In the genomic region with DNA sequence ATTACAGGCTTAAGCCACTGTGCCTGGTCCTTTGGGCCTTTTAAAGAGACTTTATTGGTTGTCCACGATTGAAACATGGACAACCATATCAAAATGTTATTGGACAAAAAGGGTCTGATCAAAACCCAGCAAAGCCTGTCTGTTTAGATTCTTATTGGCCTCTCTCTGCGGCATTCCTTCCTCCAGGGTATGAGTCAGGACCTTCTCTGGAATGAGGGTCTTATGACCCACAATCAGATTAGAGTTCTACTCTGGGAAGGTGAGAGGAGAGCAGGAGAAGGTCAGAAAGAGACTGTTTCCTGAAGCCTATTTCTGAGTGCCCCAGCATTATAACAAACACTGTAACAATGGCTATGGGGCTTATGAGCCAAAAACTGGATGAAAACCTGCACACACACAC, we compare ENCODE assay signal across 24 cellular contexts. TPM values are rescaled to one million over a fixed set of nuclear protein-coding genes. Genes with fewer than 3 reads are reported as not detected.
"Had no signal": no experiment of that assay in that cellular context is flagged by ENCODE, and none has a peak within 500 bp of the region (broad histone marks: within the 10 kb centered on the region; RNA-seq: fewer than 3 reads in every experiment).

No MANE protein-coding gene starts in this region.

- ATAC-seq: activated CD4-positive, CD25-positive, alpha-beta regulatory T cell treated with anti-CD3 and anti-CD28 coated beads, Interleukin-2, amount 50 U/mL, for 24 hours; activated CD8-positive, alpha-beta memory T cell treated with anti-CD3 and anti-CD28 coated beads, Interleukin-2, amount 10 ng/mL, durations not matched to agents 7 days and 5 days; activated naive CD4-positive, alpha-beta T cell treated with anti-CD3 and anti-CD28 coated beads, Interleukin-2, amount 50 U/mL, for 72 hours; activated naive CD8-positive, alpha-beta T cell treated with anti-CD3 and anti-CD28 coated beads, Interleukin-2, amount 50 U/mL, for 24 hours had no signal

- H3K36me3 Mint-ChIP-seq: activated CD8-positive, alpha-beta memory T cell treated with anti-CD3 and anti-CD28 coated beads, Interleukin-2, amount 10 ng/mL, durations not matched to agents 7 days and 5 days; activated naive CD4-positive, alpha-beta T cell treated with anti-CD3 and anti-CD28 coated beads, Interleukin-2, amount 50 U/mL, for 72 hours; brain had no signal

- H3K27ac Mint-ChIP-seq: activated CD8-positive, alpha-beta memory T cell treated with anti-CD3 and anti-CD28 coated beads, Interleukin-2, amount 10 ng/mL, durations not matched to agents 7 days and 5 days; activated naive CD4-positive, alpha-beta T cell treated with anti-CD3 and anti-CD28 coated beads, Interleukin-2, amount 50 U/mL, for 72 hours; activated naive CD8-positive, alpha-beta T cell treated with anti-CD3 and anti-CD28 coated beads, Interleukin-2, amount 50 U/mL, for 24 hours; activated T-cell treated with anti-CD3 and anti-CD28 coated beads, Interleukin-2, amount 50 U/mL, for 24 hours; activated T-helper 1 cell treated with anti-CD3 and anti-CD28 coated beads, Interleukin-12 subunit alpha, Interleukin-12 subunit beta, Interleukin-2, Interleukin-4 antibody, amounts not matched to agents 30 ng/mL and 10 ng/mL and 1 ng/mL, durations not matched to agents 14 hours and 24 hours and 36 hours; brain; T-helper 1 cell treated with Interleukin-12 subunit alpha and Interleukin-12 subunit beta and Interleukin-4 antibody, amounts not matched to agents 30 μg/mL and 1 μg/mL, for 36 hours had no signal

- FAIRE-seq: astrocyte had no signal

- DNase-seq: activated CD4-positive, alpha-beta T cell treated with anti-CD3 and anti-CD28 coated beads for 4 hours; activated CD8-positive, alpha-beta memory T cell treated with anti-CD3 and anti-CD28 coated beads, Interleukin-2, amount 10 ng/mL, durations not matched to agents 7 days and 5 days; activated effector memory CD4-positive, alpha-beta T cell treated with anti-CD3 and anti-CD28 coated beads, Interleukin-2, amount 50 U/mL, for 16 hours; activated naive CD4-positive, alpha-beta T cell treated with Interleukin-2 at 50 U/mL for 16 hours; activated naive CD8-positive, alpha-beta T cell treated with anti-CD3 and anti-CD28 coated beads, Interleukin-2, amount 50 U/mL, for 24 hours; activated T-cell treated with anti-CD3 and anti-CD28 coated beads, Interleukin-2, amount 50 U/mL, for 24 hours; amygdala; Karpas-422; MM.1S; NCI-H1105 treated with DMSO at 0.1 percent for 48 hours; NCI-H1436 treated with DMSO at 0.1 percent for 48 hours; NCI-H187 treated with DMSO at 0.1 percent for 48 hours; NCI-H2081 treated with DMSO at 0.1 percent for 48 hours; NCI-H446; NCI-H524 treated with DMSO at 0.1 percent for 48 hours; NCI-H748 treated with DMSO at 0.1 percent for 48 hours had no signal

- H3K27me3 Mint-ChIP-seq: activated CD8-positive, alpha-beta memory T cell treated with anti-CD3 and anti-CD28 coated beads, Interleukin-2, amount 10 ng/mL, durations not matched to agents 7 days and 5 days; activated naive CD8-positive, alpha-beta T cell treated with anti-CD3 and anti-CD28 coated beads, Interleukin-2, amount 50 U/mL, for 24 hours; activated T-cell treated with anti-CD3 and anti-CD28 coated beads, Interleukin-2, amount 50 U/mL, for 24 hours; brain had no signal

- H3K4me3 Mint-ChIP-seq: activated CD8-positive, alpha-beta memory T cell treated with anti-CD3 and anti-CD28 coated beads, Interleukin-2, amount 10 ng/mL, durations not matched to agents 7 days and 5 days; activated naive CD8-positive, alpha-beta T cell treated with anti-CD3 and anti-CD28 coated beads, Interleukin-2, amount 50 U/mL, for 24 hours; activated T-cell treated with anti-CD3 and anti-CD28 coated beads, Interleukin-2, amount 50 U/mL, for 24 hours; activated T-helper 1 cell treated with anti-CD3 and anti-CD28 coated beads, Interleukin-12 subunit alpha, Interleukin-12 subunit beta, Interleukin-2, Interleukin-4 antibody, amounts not matched to agents 30 ng/mL and 10 ng/mL and 1 ng/mL, durations not matched to agents 14 hours and 24 hours and 36 hours; brain; T-helper 1 cell treated with Interleukin-12 subunit alpha and Interleukin-12 subunit beta and Interleukin-4 antibody, amounts not matched to agents 30 μg/mL and 1 μg/mL, for 36 hours had no signal

- H3K9me3 Mint-ChIP-seq: activated naive CD4-positive, alpha-beta T cell treated with anti-CD3 and anti-CD28 coated beads, Interleukin-2, amount 50 U/mL, for 72 hours; activated naive CD8-positive, alpha-beta T cell treated with anti-CD3 and anti-CD28 coated beads, Interleukin-2, amount 50 U/mL, for 24 hours; activated T-cell treated with anti-CD3 and anti-CD28 coated beads, Interleukin-2, amount 50 U/mL, for 24 hours; activated T-helper 1 cell treated with anti-CD3 and anti-CD28 coated beads, Interleukin-12 subunit alpha, Interleukin-12 subunit beta, Interleukin-2, Interleukin-4 antibody, amounts not matched to agents 30 ng/mL and 10 ng/mL and 1 ng/mL, durations not matched to agents 14 hours and 24 hours and 36 hours; brain; T-helper 1 cell treated with Interleukin-12 subunit alpha and Interleukin-12 subunit beta and Interleukin-4 antibody, amounts not matched to agents 30 μg/mL and 1 μg/mL, for 36 hours had no signal

- H3K4me1 Mint-ChIP-seq: activated CD8-positive, alpha-beta memory T cell treated with anti-CD3 and anti-CD28 coated beads, Interleukin-2, amount 10 ng/mL, durations not matched to agents 7 days and 5 days; activated naive CD8-positive, alpha-beta T cell treated with anti-CD3 and anti-CD28 coated beads, Interleukin-2, amount 50 U/mL, for 24 hours had no signal

RNA-seq across cellular contexts. Expression of a gene that starts 7.9 kb away (rescaled TPM):
- total RNA-seq: activated CD8-positive, alpha-beta memory T cell treated with anti-CD3 and anti-CD28 coated beads, Interleukin-2, amount 10 ng/mL, durations not matched to agents 7 days and 5 days; activated T-helper 1 cell treated with anti-CD3 and anti-CD28 coated beads, Interleukin-12 subunit alpha, Interleukin-12 subunit beta, Interleukin-2, Interleukin-4 antibody, amounts not matched to agents 30 ng/mL and 10 ng/mL and 1 ng/mL, durations not matched to agents 14 hours and 24 hours and 36 hours had no signal

RNA-seq across cellular contexts. Expression of a gene that starts 34.8 kb away (rescaled TPM):
- total RNA-seq: activated CD8-positive, alpha-beta memory T cell treated with anti-CD3 and anti-CD28 coated beads, Interleukin-2, amount 10 ng/mL, durations not matched to agents 7 days and 5 days; activated naive CD4-positive, alpha-beta T cell treated with anti-CD3 and anti-CD28 coated beads, Interleukin-2, amount 50 U/mL, for 72 hours; activated T-helper 1 cell treated with anti-CD3 and anti-CD28 coated beads, Interleukin-12 subunit alpha, Interleukin-12 subunit beta, Interleukin-2, Interleukin-4 antibody, amounts not matched to agents 30 ng/mL and 10 ng/mL and 1 ng/mL, durations not matched to agents 14 hours and 24 hours and 36 hours; astrocyte; OCI-LY7; RPMI7951 had no signal

RNA-seq across cellular contexts. Expression of a gene that starts 36.2 kb away (rescaled TPM):
- total RNA-seq: activated CD8-positive, alpha-beta memory T cell treated with anti-CD3 and anti-CD28 coated beads, Interleukin-2, amount 10 ng/mL, durations not matched to agents 7 days and 5 days; activated naive CD4-positive, alpha-beta T cell treated with anti-CD3 and anti-CD28 coated beads, Interleukin-2, amount 50 U/mL, for 72 hours; activated T-helper 1 cell treated with anti-CD3 and anti-CD28 coated beads, Interleukin-12 subunit alpha, Interleukin-12 subunit beta, Interleukin-2, Interleukin-4 antibody, amounts not matched to agents 30 ng/mL and 10 ng/mL and 1 ng/mL, durations not matched to agents 14 hours and 24 hours and 36 hours; OCI-LY7 had no signal
